27 cellular contexts compared by ENCODE assay signal in the genomic region with DNA sequence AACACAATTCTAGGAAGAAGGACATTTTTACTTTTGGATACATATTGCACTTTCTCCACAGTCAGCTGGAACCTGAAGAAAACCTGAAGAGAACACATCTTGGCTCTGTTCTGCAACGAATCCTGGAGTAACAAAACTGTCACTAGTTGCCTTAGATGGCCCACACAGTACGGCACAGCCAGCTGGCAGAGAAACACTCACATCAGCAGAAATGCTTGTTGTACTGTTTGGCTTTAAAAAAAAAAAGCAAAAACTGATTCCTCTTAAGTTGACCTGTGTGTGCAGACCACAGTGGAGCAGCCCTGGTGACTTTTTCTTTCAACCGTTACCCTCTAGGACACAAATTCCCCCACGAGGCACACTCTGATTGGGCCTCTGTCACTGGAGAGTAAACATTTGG.
A peak's percentile ranks its signal among the peaks of the same experiment; 100 is the strongest.
DNase-seq lines count a peak whose midpoint lies in the region; ATAC-seq and TF ChIP-seq lines count a peak whose summit lies in the region.
"Had no signal": no experiment of that assay in that cellular context is flagged by ENCODE, and none has a peak within 500 bp of the region (broad histone marks: within the 10 kb centered on the region; RNA-seq: fewer than 3 reads in every experiment).

No MANE protein-coding gene starts in this region.

- H3K79me2 ChIP-seq in GM23248 (ENCODE audit: insufficient read depth) = no peaks in the 10 kb centered on the region

- H3K4me3 ChIP-seq in GM23248 = no peak overlapping the region
- no peak overlapping the region for H3K4me3 ChIP-seq in right lobe of liver
- H3K4me3 ChIP-seq in stomach smooth muscle (ENCODE audit: low read length in 2 of 2) = no peak overlapping the region
- no peak overlapping the region for H3K4me3 ChIP-seq in upper lobe of right lung
- H3K4me3 ChIP-seq: dorsolateral prefrontal cortex, GM23338, stomach, upper lobe of left lung had no signal

- ATAC-seq in right lobe of liver (peak; percentile 72 to 88 (median 80)), upper lobe of right lung (no peak)
- ATAC-seq: activated naive CD8-positive, alpha-beta T cell treated with anti-CD3 and anti-CD28 coated beads, Interleukin-2, amount 50 U/mL, for 24 hours; activated T-cell treated with anti-CD3 and anti-CD28 coated beads, Interleukin-2, amount 50 U/mL, for 4 hours; GM23338 had no signal

- TF ChIP-seq CTCF in right lobe of liver (IDR thresholded peaks at IDR 0.05) (no peak), upper lobe of right lung (IDR thresholded peaks at IDR 0.05) (no peak)

- H3F3A ChIP-seq in GM23248 (ENCODE audit: insufficient read depth) = no peaks in the 10 kb centered on the region

- WGBS in GM23248 (ENCODE audit: low coverage in 1 of 2, low lambda C conversion rate in 2 of 2, missing lambda C conversion rate in 2 of 2), 2 experiments = 49 to 51% methylated on average over 4 of the region's 4 CpGs
- WGBS in right lobe of liver (ENCODE audit: insufficient coverage, low coverage, low lambda C conversion rate, missing lambda C conversion rate) = 11% methylated on average over 4 of the region's 4 CpGs

- in situ Hi-C loops in GM23248 (cut with MboI) = no loop called here

- H3K9ac ChIP-seq in GM23248 (no peak overlapping the region), stomach smooth muscle (ENCODE audit: low read length in 2 of 2) (no peak overlapping the region)

- H3K9me3 ChIP-seq in GM23248 (ENCODE audit: low read depth) (no peaks in the 10 kb centered on the region), right lobe of liver (no peaks in the 10 kb centered on the region), stomach smooth muscle (ENCODE audit: control insufficient read depth in 2 of 2, low read length in 2 of 2) (no peaks in the 10 kb centered on the region), upper lobe of right lung (no peaks in the 10 kb centered on the region)
- H3K9me3 ChIP-seq: stomach, upper lobe of left lung had no signal

- intact Hi-C loops in right lobe of liver (cut with DNase I) (no loop called here), upper lobe of right lung (cut with DNase I) (no loop called here)

- H3K4me1 ChIP-seq in GM23248 (ENCODE audit: insufficient read depth) (peaks cover 28% of the 10 kb centered on the region), right lobe of liver (peaks cover 0 to 26% (median 10%) of the 10 kb centered on the region in 4 donors), stomach smooth muscle (ENCODE audit: control insufficient read depth, insufficient read depth, low read length) (peaks cover 17% of the 10 kb centered on the region), upper lobe of right lung (peaks cover 10% of the 10 kb centered on the region)

- peak overlapping the region; percentile 43; the same call in 1 of the 2 replicates for H2AFZ ChIP-seq in GM23248
- H2AFZ ChIP-seq: GM23338 had no signal

- H3K27me3 ChIP-seq in GM23248 (replicated peaks; ENCODE audit: insufficient read depth) = no peaks in the 10 kb centered on the region
- H3K27me3 ChIP-seq in right lobe of liver = no peaks in the 10 kb centered on the region
- H3K27me3 ChIP-seq in stomach smooth muscle (ENCODE audit: control insufficient read depth in 1 of 2, insufficient read depth in 2 of 2, low read length in 2 of 2) = no peaks in the 10 kb centered on the region
- H3K27me3 ChIP-seq in upper lobe of right lung = no peaks in the 10 kb centered on the region
- H3K27me3 ChIP-seq: stomach, upper lobe of left lung had no signal

- H4K20me1 ChIP-seq in GM23248 (ENCODE audit: insufficient read depth) = no peaks in the 10 kb centered on the region

- no peaks in the 10 kb centered on the region for H3K36me3 ChIP-seq in GM23248 (ENCODE audit: low read depth)
- H3K36me3 ChIP-seq in right lobe of liver = no peaks in the 10 kb centered on the region
- no peaks in the 10 kb centered on the region for H3K36me3 ChIP-seq in stomach smooth muscle (ENCODE audit: control insufficient read depth in 2 of 2, insufficient read depth in 2 of 2, low read length in 2 of 2)
- H3K36me3 ChIP-seq in upper lobe of right lung = no peaks in the 10 kb centered on the region
- H3K36me3 ChIP-seq: stomach, upper lobe of left lung had no signal

- H3K27ac ChIP-seq in GM23248 = no peak overlapping the region
- peak overlapping the region in 2 of 3 donors; percentile 34 to 77 for H3K27ac ChIP-seq in right lobe of liver
- H3K27ac ChIP-seq in stomach smooth muscle (ENCODE audit: low read length) = peak overlapping the region; percentile 49
- H3K27ac ChIP-seq in upper lobe of right lung = no peak overlapping the region
- H3K27ac ChIP-seq: dorsolateral prefrontal cortex, HL-60, upper lobe of left lung, VCaP had no signal

- peak; percentile 10 for DNase-seq in GM23248
- DNase-seq in ecto neural progenitor cell (ENCODE audit: low spot score) = peak; percentile 13
- peak in 2 of 3 donors; percentile 86 to 92 for DNase-seq in right lobe of liver
- no peak for DNase-seq in NCI-H2196 treated with DMSO at 0.1 percent for 48 hours (lab: John Stamatoyannopoulos, UW; ENCODE audit: unreplicated experiment)
- DNase-seq in upper lobe of right lung = no peak
- DNase-seq in NOMO-1 treated with dmso at 0.1 percent for 144 hours (lab: John Stamatoyannopoulos, UW; ENCODE audit: unreplicated experiment) = no peak
- DNase-seq in cerebellum (ENCODE audit: low spot score) = no peak
- DNase-seq: activated CD4-positive, alpha-beta T cell treated with anti-CD3 and anti-CD28 coated beads for 4 hours; activated naive CD8-positive, alpha-beta T cell treated with anti-CD3 and anti-CD28 coated beads, Interleukin-2, amount 50 U/mL, for 24 hours; activated T-cell treated with anti-CD3 and anti-CD28 coated beads, Interleukin-2, amount 50 U/mL, for 4 hours; C1 segment of cervical spinal cord; DND-41; HFFc6; Karpas-422; MV-4-11; NCI-H446 treated with DMSO at 0.1 percent for 48 hours; OCI-M1; small intestine; stimulated activated CD4-positive, alpha-beta T cell treated with anti-CD3 and anti-CD28 coated beads, Interleukin-1b, Interleukin-23, amount 100 ng/mL, for 48 hours; stomach; T-helper 2 cell; upper lobe of left lung had no signal

- no peaks in the 10 kb centered on the region for H3K9me2 ChIP-seq in GM23248 (ENCODE audit: insufficient read depth)

- H3K4me2 ChIP-seq in GM23248 (ENCODE audit: unreplicated experiment) = no peak overlapping the region
- H3K4me2 ChIP-seq: GM23338 had no signal

- no peak for TF ChIP-seq POLR2A in right lobe of liver (IDR thresholded peaks at IDR 0.05)

Comparison
In these comparisons a context has a peak if more than half of its experiments do, and no peak if none do; other contexts are left out.
1. DNase-seq: peak in GM23248 (single experiment), ecto neural progenitor cell (single experiment) and right lobe of liver (2 of 3); none in NCI-H2196 treated with DMSO at 0.1 percent for 48 hours (single experiment), upper lobe of right lung (single experiment), NOMO-1 treated with dmso at 0.1 percent for 144 hours (single experiment) and cerebellum (single experiment).
2. H3K27ac ChIP-seq: peak in right lobe of liver (2 of 3) and stomach smooth muscle (single experiment); none in GM23248 (single experiment) and upper lobe of right lung (single experiment).